Comparison of ENCODE assay signal across 11 cellular contexts in genomic region chr6:160013987-160014868, GRCh38. TPM values are rescaled to one million over a fixed set of nuclear protein-coding genes. Genes with fewer than 3 reads are reported as not detected.
DNase-seq lines count a peak whose midpoint lies in the region; ATAC-seq, FAIRE-seq and TF ChIP-seq lines count a peak whose summit lies in the region.
"Had no signal": no experiment of that assay in that cellular context is flagged by ENCODE, and none has a peak within 500 bp of the region (broad histone marks: within the 10 kb centered on the region; RNA-seq: fewer than 3 reads in every experiment).

No MANE protein-coding gene starts in this region.

- TF ChIP-seq CTCF in left ventricle myocardium inferior (IDR thresholded peaks at IDR 0.05; ENCODE audit: borderline replicate concordance) (no peak), fibroblast of pulmonary artery (IDR thresholded peaks at IDR 0.05; ENCODE audit: low read length, missing control alignments) (no peak), thyroid gland (IDR thresholded peaks at IDR 0.05) (no peak)

- DNase-seq in left ventricle myocardium inferior (no peak), Right ventricle myocardium superior (no peak), RCC 7860 (ENCODE audit: low spot score) (no peak), fibroblast of pulmonary artery (ENCODE audit: low read depth) (peak; percentile 14), posterior cingulate gyrus (no peak), thyroid gland (no peak), frontal cortex (ENCODE audit: low spot score in 2 of 2) (no peak)
- DNase-seq: endodermal cell, tibial artery had no signal

- H3K36me3 ChIP-seq in left ventricle myocardium inferior (peaks cover 38% of the 10 kb centered on the region), thyroid gland (peaks cover 0 to 2% of the 10 kb centered on the region in 2 donors)

- no peak for TF ChIP-seq POLR2A in thyroid gland (IDR thresholded peaks at IDR 0.05)

- intact Hi-C loops in left ventricle myocardium inferior (cut with micrococcal nuclease) (no loop called here), Right ventricle myocardium superior (cut with DNase I) (no loop called here), posterior cingulate gyrus (cut with DNase I) (no loop called here), thyroid gland (cut with DNase I) (no loop called here)

- peak; percentile 64 for FAIRE-seq in RCC 7860 (lab: Jason Lieb, UNC)
- FAIRE-seq in frontal cortex (lab: Jason Lieb, UNC), result no peak
- FAIRE-seq: H1 had no signal

- H3K4me1 ChIP-seq in left ventricle myocardium inferior, result peaks cover 53% of the 10 kb centered on the region
- peaks cover 0 to 8% of the 10 kb centered on the region in 2 donors for H3K4me1 ChIP-seq in thyroid gland

- 73 to 80% methylated on average over 4 of the region's 4 CpGs for WGBS in thyroid gland, 2 donors

- ATAC-seq in Right ventricle myocardium superior (ENCODE audit: poor library complexity) (no peak), HG03108 (IDR thresholded peaks at IDR 0.05; ENCODE audit: unreplicated experiment) (no peak)

- H3K9me3 ChIP-seq in left ventricle myocardium inferior (replicated peaks), result no peaks in the 10 kb centered on the region
- no peaks in the 10 kb centered on the region for H3K9me3 ChIP-seq in thyroid gland
- H3K9me3 ChIP-seq: tibial artery had no signal

- H3K27ac ChIP-seq in left ventricle myocardium inferior (replicated peaks) (peak overlapping the region; percentile 28), thyroid gland (no peak overlapping the region)
- H3K27ac ChIP-seq: tibial artery had no signal

- H3K27me3 ChIP-seq in left ventricle myocardium inferior (ENCODE audit: low read depth), result no peaks in the 10 kb centered on the region
- H3K27me3 ChIP-seq in thyroid gland, result no peaks in the 10 kb centered on the region
- H3K27me3 ChIP-seq: tibial artery had no signal

- H3K4me3 ChIP-seq in left ventricle myocardium inferior, result no peak overlapping the region
- H3K4me3 ChIP-seq in fibroblast of pulmonary artery (replicated peaks; ENCODE audit: low read depth, low read length), result no peak overlapping the region
- H3K4me3 ChIP-seq in thyroid gland (replicated peaks in 1 of 3), result no peak overlapping the region
- H3K4me3 ChIP-seq: tibial artery had no signal

RNA-seq across cellular contexts. Expression of gene IGF2R, which starts 45.3 kb away (rescaled TPM):
- 66.8 TPM for total RNA-seq in left ventricle myocardium inferior
- total RNA-seq in Right ventricle myocardium superior, result 68.4 TPM
- 100 to 1,000 TPM in 2 of 4 donors, 10 to 100 TPM in 2; 82.1 to 104 (median 94.2) TPM for total RNA-seq in thyroid gland
- 20.8 TPM for total RNA-seq in frontal cortex
